In genomic region chr17:340074-340473, GRCh38 we compare ENCODE assay signal across 1 cellular context.
TF ChIP-seq lines count a peak whose summit lies in the region.

No MANE protein-coding gene starts in this region.

TF ChIP-seq in HepG2, 621 proteins besides CTCF, POLR2A, EP300 and RAD21:
- TF ChIP-seq MXD1 (CRISPR knock-in tag; IDR thresholded peaks at IDR 0.05) (no peak), ZNF597 (CRISPR knock-in tag; IDR thresholded peaks at IDR 0.05) (no peak), ZNF773 (CRISPR knock-in tag; IDR thresholded peaks at IDR 0.05; ENCODE audit: borderline replicate concordance) (no peak), RFX1 (IDR thresholded peaks at IDR 0.05) (no peak), IRF1 (CRISPR knock-in tag; IDR thresholded peaks at IDR 0.05; ENCODE audit: low read depth) (no peak), JARID2 (CRISPR knock-in tag; IDR thresholded peaks at IDR 0.05; ENCODE audit: insufficient replicate concordance) (no peak), POLR2AphosphoS5 (IDR thresholded peaks at IDR 0.05; ENCODE audit: low read depth, low read length) (no peak), TRAFD1 (CRISPR knock-in tag; IDR thresholded peaks at IDR 0.05; ENCODE audit: borderline replicate concordance) (no peak), ZBTB8A (CRISPR knock-in tag; IDR thresholded peaks at IDR 0.05; ENCODE audit: borderline replicate concordance, low read depth) (no peak), ZNF326 (CRISPR knock-in tag; IDR thresholded peaks at IDR 0.05; ENCODE audit: borderline replicate concordance) (no peak), SCMH1 (CRISPR knock-in tag; IDR thresholded peaks at IDR 0.05; ENCODE audit: borderline replicate concordance) (no peak), BCL6 (CRISPR knock-in tag; IDR thresholded peaks at IDR 0.05) (no peak), ZNF747 (CRISPR knock-in tag; IDR thresholded peaks at IDR 0.05; ENCODE audit: borderline replicate concordance) (no peak)
